Comparison of ENCODE assay signal across 13 cellular contexts in genomic region chr9:27385606-27386005, GRCh38.
A peak's percentile ranks its signal among the peaks of the same experiment; 100 is the strongest.
DNase-seq lines count a peak whose midpoint lies in the region; ATAC-seq and TF ChIP-seq lines count a peak whose summit lies in the region.
"Had no signal": no experiment of that assay in that cellular context is flagged by ENCODE, and none has a peak within 500 bp of the region (broad histone marks: within the 10 kb centered on the region; RNA-seq: fewer than 3 reads in every experiment).

No MANE protein-coding gene starts in this region.

- no peak overlapping the region for H3K27ac ChIP-seq in lung (ENCODE audit: low read depth in 1 of 2, low read length in 1 of 2)
- H3K27ac ChIP-seq: BLaER1 treated with 17β-estradiol and CSF1 and Interleukin-3, amounts not matched to agents 10 nM and 100 nM had no signal

- BruUV-seq in Calu3 (replicated peaks; lab: Mats Ljungman, UMichigan), result no TSS peak

- H3K4me3 Mint-ChIP-seq in Calu3 (ENCODE audit: low read depth, unreplicated experiment), result peak overlapping the region; percentile 41
- no peak overlapping the region for H3K4me3 Mint-ChIP-seq in naive thymus-derived CD8-positive, alpha-beta T cell

- peak; percentile 36 for DNase-seq in Calu3
- DNase-seq in HT-29 (ENCODE audit: low spot score), result peak; percentile 62
- DNase-seq in RPMI8226, result peak; percentile 44
- peak; percentile 58 for DNase-seq in lung (ENCODE audit: low spot score)
- DNase-seq in activated CD4-positive, alpha-beta T cell treated with anti-CD3 and anti-CD28 coated beads, Interleukin-2, amount 50 U/mL, for 4 hours, result no peak
- no peak for DNase-seq in effector CD4-positive, alpha-beta T cell
- no peak for DNase-seq in naive thymus-derived CD8-positive, alpha-beta T cell
- DNase-seq: foreskin fibroblast; GDM1; stimulated activated CD4-positive, alpha-beta T cell treated with anti-CD3 and anti-CD28 coated beads, Interleukin-4, amount 100 ng/mL, for 24 hours; stimulated activated naive CD4-positive, alpha-beta T cell had no signal

- no peaks in the 10 kb centered on the region for H3K9me3 Mint-ChIP-seq in Calu3 (ENCODE audit: low read depth, unreplicated experiment)
- H3K9me3 Mint-ChIP-seq in naive thymus-derived CD8-positive, alpha-beta T cell, result no peaks in the 10 kb centered on the region

- H3K9me3 ChIP-seq in lung (ENCODE audit: control insufficient read depth in 2 of 2, insufficient read depth in 1 of 2, low read length in 1 of 2), result peaks cover 0 to 2% of the 10 kb centered on the region in 2 donors
- H3K9me3 ChIP-seq: BLaER1 treated with 17β-estradiol and CSF1 and Interleukin-3, amounts not matched to agents 10 nM and 100 nM had no signal

- no peak overlapping the region for H3K27ac Mint-ChIP-seq in Calu3 (ENCODE audit: unreplicated experiment)
- no peak overlapping the region for H3K27ac Mint-ChIP-seq in naive thymus-derived CD8-positive, alpha-beta T cell

- H3K36me3 ChIP-seq in lung (ENCODE audit: control insufficient read depth in 2 of 2, insufficient read depth in 2 of 2, low read length in 2 of 2), result no peaks in the 10 kb centered on the region

- no peak for TF ChIP-seq CTCF in Calu3 (IDR thresholded peaks at IDR 0.05; ENCODE audit: unreplicated experiment)
- TF ChIP-seq CTCF in lung (IDR thresholded peaks at IDR 0.05; ENCODE audit: control extremely low read depth, extremely low read depth), result no peak

- intact Hi-C loops in Calu3 (cut with micrococcal nuclease; ENCODE audit: unreplicated experiment), result loop anchor here (2.0 to 5.0 kb wide), 2 partner anchors 42 to 143 kb away; partner anchors contain the start of gene MOB3B

- H3K4me3 ChIP-seq in lung, result no peak overlapping the region
- H3K4me3 ChIP-seq: BLaER1 treated with 17β-estradiol and CSF1 and Interleukin-3, amounts not matched to agents 10 nM and 100 nM had no signal

- CTCF ChIA-PET in Calu3 (lab: Charles Lee), result interaction anchor here (0.6 kb wide), 1 partner anchor 52 kb away, joined by 3 read pairs; no protein-coding TSS in a partner anchor

- ATAC-seq in lung (ENCODE audit: insufficient read depth, low FRiP score) (no peak), GM21528 (IDR thresholded peaks at IDR 0.05; ENCODE audit: low FRiP score, unreplicated experiment) (no peak)
- ATAC-seq in naive thymus-derived CD8-positive, alpha-beta T cell, result no peak

- no peaks in the 10 kb centered on the region for H3K27me3 ChIP-seq in lung (ENCODE audit: control insufficient read depth, insufficient read depth)
- H3K27me3 ChIP-seq: BLaER1 treated with 17β-estradiol and CSF1 and Interleukin-3, amounts not matched to agents 10 nM and 100 nM had no signal

- 61 to 88% methylated on average over 2 of the region's 2 CpGs for WGBS in lung, 2 donors

- H3K27me3 Mint-ChIP-seq in Calu3 (ENCODE audit: unreplicated experiment), result no peaks in the 10 kb centered on the region
- H3K27me3 Mint-ChIP-seq in naive thymus-derived CD8-positive, alpha-beta T cell, result peaks cover 0 to 2% (median 0%) of the 10 kb centered on the region in 5 donors

- H3K4me1 ChIP-seq in lung (ENCODE audit: control insufficient read depth in 2 of 2, insufficient read depth in 2 of 2, low read length in 2 of 2), result peaks cover 0 to 10% of the 10 kb centered on the region in 2 donors

- H3K36me3 Mint-ChIP-seq in Calu3 (ENCODE audit: insufficient read depth, unreplicated experiment), result peaks cover 7% of the 10 kb centered on the region
- H3K36me3 Mint-ChIP-seq in naive thymus-derived CD8-positive, alpha-beta T cell, result no peaks in the 10 kb centered on the region

- POLR2A ChIA-PET in naive thymus-derived CD8-positive, alpha-beta T cell (lab: Charles Lee), result no interaction called here

- H3K4me1 Mint-ChIP-seq in Calu3 (ENCODE audit: low read depth, unreplicated experiment), result peaks cover 84% of the 10 kb centered on the region
- H3K4me1 Mint-ChIP-seq in naive thymus-derived CD8-positive, alpha-beta T cell, result peaks cover 0 to 25% (median 0%) of the 10 kb centered on the region in 4 donors

Comparison
In these comparisons a context has a peak if more than half of its experiments do, and no peak if none do; other contexts are left out.
1. DNase-seq: peak in Calu3 (single experiment), HT-29 (single experiment), RPMI8226 (single experiment) and lung (single experiment); none in activated CD4-positive, alpha-beta T cell treated with anti-CD3 and anti-CD28 coated beads, Interleukin-2, amount 50 U/mL, for 4 hours (0 of 2), effector CD4-positive, alpha-beta T cell (single experiment) and naive thymus-derived CD8-positive, alpha-beta T cell (0 of 10).